27 cellular contexts compared by ENCODE assay signal in the genomic region with DNA sequence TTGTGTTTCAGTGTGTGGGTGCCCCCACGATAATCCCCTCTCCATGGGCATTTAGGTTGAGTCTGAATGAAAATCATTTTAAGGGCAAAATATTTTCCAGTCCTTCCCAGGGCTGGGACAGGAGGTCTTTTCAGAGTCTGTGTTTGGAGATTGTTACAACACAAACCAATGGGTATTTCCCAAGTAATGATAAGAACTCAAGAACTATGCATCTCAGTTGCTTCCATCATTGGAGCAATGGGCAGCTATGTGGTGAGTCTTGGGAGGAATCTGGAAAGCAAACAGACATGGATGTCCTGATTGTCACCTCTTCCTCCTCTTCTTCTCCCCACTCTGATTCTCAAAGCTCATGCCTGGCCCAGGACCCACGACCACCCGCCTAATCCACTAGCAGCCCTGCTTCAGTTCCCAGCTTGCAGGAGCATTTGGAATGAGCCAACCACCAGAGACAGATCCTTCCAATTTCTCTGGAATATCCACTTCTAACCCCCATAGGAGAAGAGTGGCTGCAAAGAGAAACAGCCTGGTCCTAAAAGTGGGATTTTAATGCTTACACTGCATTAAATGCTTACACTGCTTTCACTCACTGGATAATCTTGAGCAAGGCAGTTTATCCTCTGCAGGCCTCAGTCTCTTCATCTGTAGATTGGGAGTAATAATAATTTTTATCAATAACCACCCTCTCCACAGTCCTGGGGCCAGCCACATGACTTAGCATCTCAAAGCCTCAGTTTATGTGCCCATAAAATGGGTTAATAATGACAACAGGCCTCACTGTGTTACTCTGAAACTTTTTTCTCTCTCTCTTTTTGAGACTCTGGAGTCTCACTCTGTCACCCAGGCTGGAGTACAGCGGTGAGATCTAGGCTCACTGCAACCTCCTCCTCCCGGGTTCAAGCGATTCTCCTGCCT.
"Had no signal": no experiment of that assay in that cellular context is flagged by ENCODE, and none has a peak within 500 bp of the region (broad histone marks: within the 10 kb centered on the region; RNA-seq: fewer than 3 reads in every experiment).

No MANE protein-coding gene starts in this region.

- H3K4me3 Mint-ChIP-seq: activated B cell treated with CpG ODN at 0.5 μM for 24 hours; activated CD4-positive, alpha-beta T cell treated with anti-CD3 and anti-CD28 coated beads for 36 hours; activated T-cell treated with anti-CD3 and anti-CD28 coated beads, Interleukin-2, amount 50 U/mL, for 24 hours; activated T-helper 17 cell treated with anti-CD3 and anti-CD28 coated beads, Interleukin-2, amount 50 U/mL, for 72 hours; endodermal cell; nephron; stimulated activated memory B cell treated with anti-CD40 and anti-IgM and Interleukin-4, amounts not matched to agents 10 μg/mL and 1 μg/mL and 100 μg/mL, for 72 hours; T-helper 1 cell treated with Interleukin-12 subunit alpha and Interleukin-12 subunit beta and Interleukin-4 antibody, amounts not matched to agents 30 μg/mL and 1 μg/mL, for 36 hours had no signal

- H3K9me3 Mint-ChIP-seq: endodermal cell had no signal

- H3K4me2 ChIP-seq: hepatocyte, smooth muscle cell had no signal

- H3K4me1 ChIP-seq: adrenal gland, parathyroid adenoma, sigmoid colon, transverse colon, vagina had no signal

- H3K9ac ChIP-seq: parathyroid adenoma had no signal

- H3K36me3 Mint-ChIP-seq: activated naive CD4-positive, alpha-beta T cell treated with anti-CD3 and anti-CD28 coated beads, Interleukin-2, amount 50 U/mL, for 72 hours; stimulated activated memory B cell treated with anti-CD40 and anti-IgM and Interleukin-4, amounts not matched to agents 10 μg/mL and 1 μg/mL and 100 μg/mL, for 72 hours had no signal

- H2AFZ ChIP-seq: hepatocyte, parathyroid adenoma had no signal

- H3K4me3 ChIP-seq: adrenal gland, hepatocyte, sigmoid colon, smooth muscle cell, stomach, transverse colon, vagina had no signal

- H3K27me3 ChIP-seq: adrenal gland, hepatocyte, vagina had no signal

- H3K79me2 ChIP-seq: hepatocyte, parathyroid adenoma had no signal

- H3K27ac Mint-ChIP-seq: activated B cell treated with CpG ODN at 0.5 μM for 24 hours; activated CD4-positive, alpha-beta T cell treated with anti-CD3 and anti-CD28 coated beads for 36 hours; activated naive CD4-positive, alpha-beta T cell treated with anti-CD3 and anti-CD28 coated beads, Interleukin-2, amount 50 U/mL, for 72 hours; activated T-cell treated with anti-CD3 and anti-CD28 coated beads, Interleukin-2, amount 50 U/mL, for 24 hours; activated T-helper 17 cell treated with anti-CD3 and anti-CD28 coated beads, Interleukin-2, amount 50 U/mL, for 72 hours; endodermal cell; stimulated activated memory B cell treated with anti-CD40 and anti-IgM and Interleukin-4, amounts not matched to agents 10 μg/mL and 1 μg/mL and 100 μg/mL, for 72 hours; T-helper 1 cell treated with Interleukin-12 subunit alpha and Interleukin-12 subunit beta and Interleukin-4 antibody, amounts not matched to agents 30 μg/mL and 1 μg/mL, for 36 hours had no signal

- DNase-seq: activated B cell treated with CpG ODN at 0.5 μM for 24 hours; activated CD4-positive, alpha-beta T cell treated with anti-CD3 and anti-CD28 coated beads for 36 hours; activated CD4-positive, alpha-beta T cell treated with anti-CD3 and anti-CD28 coated beads, Interleukin-2, amount 50 U/mL, for 4 hours; activated CD8-positive, alpha-beta memory T cell treated with anti-CD3 and anti-CD28 coated beads for 24 hours; activated CD8-positive, alpha-beta memory T cell treated with anti-CD3 and anti-CD28 coated beads, Interleukin-2, amount 50 U/mL, for 4 hours; activated T-cell treated with anti-CD3 and anti-CD28 coated beads, Interleukin-2, amount 50 U/mL, for 24 hours; cerebellar nuclear complex; cortex of kidney; endodermal cell; foreskin melanocyte; nucleus accumbens; stimulated activated CD4-positive, alpha-beta T cell treated with anti-CD3 and anti-CD28 coated beads, Interleukin-15, amount 100 ng/mL, for 24 hours; T1000 had no signal

- FAIRE-seq: bronchial epithelial cell had no signal

- H3K27ac ChIP-seq: adrenal gland, hepatocyte, parathyroid adenoma, stomach, transverse colon, vagina had no signal

- ATAC-seq: activated CD4-positive, alpha-beta T cell treated with anti-CD3 and anti-CD28 coated beads for 36 hours; activated naive CD4-positive, alpha-beta T cell treated with anti-CD3 and anti-CD28 coated beads, Interleukin-2, amount 50 U/mL, for 72 hours; activated T-helper 17 cell treated with anti-CD3 and anti-CD28 coated beads, Interleukin-2, amount 50 U/mL, for 72 hours; stimulated activated memory B cell treated with anti-CD40 and anti-IgM and Interleukin-4, amounts not matched to agents 10 μg/mL and 1 μg/mL and 100 μg/mL, for 72 hours had no signal

- H3K4me1 Mint-ChIP-seq: activated B cell treated with CpG ODN at 0.5 μM for 24 hours; activated CD4-positive, alpha-beta T cell treated with anti-CD3 and anti-CD28 coated beads for 36 hours; activated T-helper 17 cell treated with anti-CD3 and anti-CD28 coated beads, Interleukin-2, amount 50 U/mL, for 72 hours; endodermal cell; stimulated activated memory B cell treated with anti-CD40 and anti-IgM and Interleukin-4, amounts not matched to agents 10 μg/mL and 1 μg/mL and 100 μg/mL, for 72 hours had no signal

- H3K27me3 Mint-ChIP-seq: stimulated activated memory B cell treated with anti-CD40 and anti-IgM and Interleukin-4, amounts not matched to agents 10 μg/mL and 1 μg/mL and 100 μg/mL, for 72 hours had no signal

- H3K9me3 ChIP-seq: adrenal gland, sigmoid colon, transverse colon, vagina had no signal

- H3K36me3 ChIP-seq: adrenal gland, sigmoid colon, stomach, transverse colon, vagina had no signal
